Comparison of ENCODE assay signal across 19 cellular contexts in genomic region chr11:33168605-33169240, GRCh38. TPM values are rescaled to one million over a fixed set of nuclear protein-coding genes. Genes with fewer than 3 reads are reported as not detected.
DNase-seq lines count a peak whose midpoint lies in the region; ATAC-seq, FAIRE-seq and TF ChIP-seq lines count a peak whose summit lies in the region.
"Had no signal": no experiment of that assay in that cellular context is flagged by ENCODE, and none has a peak within 500 bp of the region (broad histone marks: within the 10 kb centered on the region; RNA-seq: fewer than 3 reads in every experiment).

No MANE protein-coding gene starts in this region.

- no peak overlapping the region for H3K23ac ChIP-seq in IMR-90 (ENCODE audit: low read depth, low read length)

- peak overlapping the region; percentile 53 for H3K27ac Mint-ChIP-seq in mesothelial cell of epicardium
- H3K27ac Mint-ChIP-seq: activated T-helper 1 cell treated with anti-CD3 and anti-CD28 coated beads, Interleukin-12 subunit alpha, Interleukin-12 subunit beta, Interleukin-2, Interleukin-4 antibody, amounts not matched to agents 30 ng/mL and 10 ng/mL and 1 ng/mL, durations not matched to agents 14 hours and 24 hours and 36 hours; CD8-positive, alpha-beta memory T cell; stimulated activated naive CD8-positive, alpha-beta T cell treated with anti-CD3 and anti-CD28 coated beads, Interleukin-15, Interleukin-2, amounts not matched to agents 100 ng/mL and 50 ng/mL, for 24 hours had no signal

- intact Hi-C loops in IMR-90 (cut with micrococcal nuclease), result no loop called here

- H2BK120ac ChIP-seq in IMR-90 (ENCODE audit: low read depth, low read length), result no peak overlapping the region

- H3K36me3 Mint-ChIP-seq in mesothelial cell of epicardium, result no peaks in the 10 kb centered on the region
- H3K36me3 Mint-ChIP-seq: CD8-positive, alpha-beta memory T cell had no signal

- H3K4me1 ChIP-seq in IMR-90 (ENCODE audit: control insufficient read depth, insufficient read depth, low read length), result peaks cover 9% of the 10 kb centered on the region

- H2AFZ ChIP-seq in IMR-90 (replicated peaks; ENCODE audit: low read length, poor library complexity), result no peak overlapping the region

- peak; percentile 84 for FAIRE-seq in endometrium (lab: Jason Lieb, UNC)

- H3K36me3 ChIP-seq in IMR-90 (ENCODE audit: control insufficient read depth, insufficient read depth, low read length), result no peaks in the 10 kb centered on the region
- H3K36me3 ChIP-seq: cardiac muscle cell, HAP-1, neutrophil, upper lobe of right lung had no signal

- H3K4ac ChIP-seq in IMR-90 (ENCODE audit: low read depth, low read length), result no peak overlapping the region

- no peak for TF ChIP-seq RAD21 in IMR-90 (IDR thresholded peaks at IDR 0.05; ENCODE audit: low read length)

- H3K4me1 Mint-ChIP-seq in mesothelial cell of epicardium, result peaks cover 5% of the 10 kb centered on the region
- H3K4me1 Mint-ChIP-seq: CD8-positive, alpha-beta memory T cell had no signal

- POLR2A ChIA-PET in IMR-90 (lab: Charles Lee; ENCODE audit: unreplicated experiment) (no interaction called here), GM10248 (lab: Yijun Ruan, JAX) (no interaction called here)

- H3K18ac ChIP-seq in IMR-90 (ENCODE audit: low read depth, low read length), result no peak overlapping the region

- H3K27me3 ChIP-seq in IMR-90 (ENCODE audit: control insufficient read depth, insufficient read depth, low read length), result no peaks in the 10 kb centered on the region
- H3K27me3 ChIP-seq: cardiac muscle cell, neutrophil, upper lobe of right lung had no signal

- WGBS in IMR-90 (ENCODE audit: extremely low coverage in 2 of 2, insufficient read length in 1 of 2), 2 experiments, result no CpG with 5 or more reads among the region's 4 CpGs

- peak; percentile 43 for DNase-seq in AG10803 (ENCODE audit: low read depth)
- DNase-seq in IMR-90, result peak; percentile 77
- DNase-seq in mesothelial cell of epicardium (ENCODE audit: low spot score in 2 of 2, unreplicated experiment in 2 of 2), result no peak
- no peak for DNase-seq in cerebellar nuclear complex (lab: John Stamatoyannopoulos, UW)
- no peak for DNase-seq in GM10248 (ENCODE audit: extremely low spot score)
- DNase-seq: ACHN; CD8-positive, alpha-beta memory T cell; NCI-H1092 treated with DMSO at 0.1 percent for 48 hours; NCI-H526 treated with DMSO at 0.1 percent for 48 hours; upper lobe of right lung had no signal

- H3K56ac ChIP-seq in IMR-90 (ENCODE audit: extremely low read depth, insufficient read depth, low read length), result no peak overlapping the region

- peak; percentile 83 for ATAC-seq in IMR-90 (ENCODE audit: low read depth)
- no peak for ATAC-seq in GM21825 (IDR thresholded peaks at IDR 0.05; ENCODE audit: unreplicated experiment)
- ATAC-seq in HG03039 (IDR thresholded peaks at IDR 0.05; ENCODE audit: unreplicated experiment), result no peak
- ATAC-seq: upper lobe of right lung had no signal

- H4K20me1 ChIP-seq in IMR-90 (ENCODE audit: insufficient read depth, low read length), result no peaks in the 10 kb centered on the region

- no TSS peak for BruUV-seq in IMR-90 (replicated peaks; lab: Mats Ljungman, UMichigan)

- H3K4me3 ChIP-seq in AG10803 (ENCODE audit: low read length) (no peak overlapping the region), IMR-90 (ENCODE audit: insufficient read depth, low read depth, low read length) (no peak overlapping the region)
- H3K4me3 ChIP-seq: cardiac muscle cell, HAP-1, upper lobe of right lung had no signal

- H2BK5ac ChIP-seq in IMR-90 (ENCODE audit: low read depth, low read length, poor library complexity, severe bottlenecking), result peak overlapping the region; percentile 77

- H3K27ac ChIP-seq in IMR-90 (ENCODE audit: insufficient read depth, low read length), result no peak overlapping the region; the same call in 1 of the 2 replicates
- H3K27ac ChIP-seq: cardiac muscle cell, KMS-11, neutrophil, upper lobe of right lung had no signal

- no peak for TF ChIP-seq CTCF in AG10803 (conservative IDR thresholded peaks at IDR 0.05; ENCODE audit: low read length)
- TF ChIP-seq CTCF in IMR-90 (conservative IDR thresholded peaks at IDR 0.05; ENCODE audit: low read depth, low read length), result no peak
- no peak for TF ChIP-seq CTCF in mesothelial cell of epicardium (IDR thresholded peaks at IDR 0.05; ENCODE audit: unreplicated experiment)
- TF ChIP-seq CTCF in GM10248 (IDR thresholded peaks at IDR 0.05; ENCODE audit: control extremely low read depth, extremely low read depth, low read depth, missing control alignments), result no peak

- no peak overlapping the region for H2AK9ac ChIP-seq in IMR-90 (replicated peaks; ENCODE audit: low read depth, low read length, poor library complexity)

- H3K9ac ChIP-seq in IMR-90 (ENCODE audit: low read depth, low read length), result no peak overlapping the region
- H3K9ac ChIP-seq: KMS-11 had no signal

- dilution Hi-C loops in IMR-90 (cut with HindIII; ENCODE audit: low sequenced_read_pairs, unreplicated experiment), result no loop called here

- no peak overlapping the region for H3K14ac ChIP-seq in IMR-90 (replicated peaks; ENCODE audit: low read depth, low read length)

- CTCF ChIA-PET in IMR-90 (lab: Yijun Ruan, JAX), result no interaction called here
- CTCF ChIA-PET in GM10248 (lab: Yijun Ruan, JAX), result no interaction called here

- H3K9me3 Mint-ChIP-seq in mesothelial cell of epicardium, result no peaks in the 10 kb centered on the region
- H3K9me3 Mint-ChIP-seq: activated T-helper 1 cell treated with anti-CD3 and anti-CD28 coated beads, Interleukin-12 subunit alpha, Interleukin-12 subunit beta, Interleukin-2, Interleukin-4 antibody, amounts not matched to agents 30 ng/mL and 10 ng/mL and 1 ng/mL, durations not matched to agents 14 hours and 24 hours and 36 hours; CD8-positive, alpha-beta memory T cell; stimulated activated naive CD8-positive, alpha-beta T cell treated with anti-CD3 and anti-CD28 coated beads, Interleukin-15, Interleukin-2, amounts not matched to agents 100 ng/mL and 50 ng/mL, for 24 hours had no signal

- H3K9me3 ChIP-seq in IMR-90 (ENCODE audit: control insufficient read depth, insufficient read depth, low read length), result no peaks in the 10 kb centered on the region
- H3K9me3 ChIP-seq: HAP-1, neutrophil, upper lobe of right lung had no signal

- TF ChIP-seq POLR2A in IMR-90 (IDR thresholded peaks at IDR 0.05; ENCODE audit: low read depth, low read length), result no peak

- no peak overlapping the region for H3K4me2 ChIP-seq in IMR-90 (ENCODE audit: low read depth, low read length)
- H3K4me2 ChIP-seq: KMS-11 had no signal

- peaks cover 6% of the 10 kb centered on the region; the same call in 1 of the 2 replicates for H3K9me1 ChIP-seq in IMR-90 (ENCODE audit: insufficient read depth, low read length)

- no peak overlapping the region for H3K4me3 Mint-ChIP-seq in mesothelial cell of epicardium
- H3K4me3 Mint-ChIP-seq: activated T-helper 1 cell treated with anti-CD3 and anti-CD28 coated beads, Interleukin-12 subunit alpha, Interleukin-12 subunit beta, Interleukin-2, Interleukin-4 antibody, amounts not matched to agents 30 ng/mL and 10 ng/mL and 1 ng/mL, durations not matched to agents 14 hours and 24 hours and 36 hours; CD8-positive, alpha-beta memory T cell; stimulated activated naive CD8-positive, alpha-beta T cell treated with anti-CD3 and anti-CD28 coated beads, Interleukin-15, Interleukin-2, amounts not matched to agents 100 ng/mL and 50 ng/mL, for 24 hours had no signal

- no peak overlapping the region for H4K8ac ChIP-seq in IMR-90 (ENCODE audit: low read depth in 2 of 2, low read length in 2 of 2)

- in situ Hi-C loops in IMR-90 (cut with MboI; ENCODE audit: low sequenced_read_pairs), result loop anchor here (5.0 kb wide), 1 partner anchor 159 kb away; no protein-coding TSS in a partner anchor

- H2BK15ac ChIP-seq in IMR-90 (ENCODE audit: low read depth, low read length), result no peak overlapping the region

- H2AK5ac ChIP-seq in IMR-90 (ENCODE audit: low read depth, low read length), result no peak overlapping the region

- H2BK20ac ChIP-seq in IMR-90 (ENCODE audit: low read depth, low read length), result no peak overlapping the region

- no peak overlapping the region for H4K5ac ChIP-seq in IMR-90 (ENCODE audit: low read depth, low read length)

- H4K91ac ChIP-seq in IMR-90 (ENCODE audit: insufficient read depth, low read depth, low read length), result no peak overlapping the region

- H3K27me3 Mint-ChIP-seq in mesothelial cell of epicardium (ENCODE audit: low read depth), result no peaks in the 10 kb centered on the region
- H3K27me3 Mint-ChIP-seq: CD8-positive, alpha-beta memory T cell; stimulated activated naive CD8-positive, alpha-beta T cell treated with anti-CD3 and anti-CD28 coated beads, Interleukin-15, Interleukin-2, amounts not matched to agents 100 ng/mL and 50 ng/mL, for 24 hours had no signal

- peaks cover 4 to 6% of the 10 kb centered on the region in 2 experiments; a peak in 3 of 4 replicates for H3K79me1 ChIP-seq in IMR-90 (ENCODE audit: low read depth in 1 of 2, low read length in 2 of 2)

TF ChIP-seq in IMR-90, 13 proteins besides CTCF, POLR2A, EP300 and RAD21:
- no peak for TF ChIP-seq CEBPB (IDR thresholded peaks at IDR 0.05; ENCODE audit: low read depth, low read length)
- no peak for TF ChIP-seq ELK1 (IDR thresholded peaks at IDR 0.05; ENCODE audit: borderline replicate concordance, low read depth, low read length)

RNA-seq across cellular contexts. Expression of gene CSTF3, which starts 7.4 kb away (rescaled TPM):
- total RNA-seq in IMR-90 (2012; rRNA removed) (14.5 and 31.4 TPM in 2 replicates), mesothelial cell of epicardium (48.7 to 52.1 TPM (median 50.3 TPM) in 3 replicates)
- polyA plus RNA-seq in IMR-90 (2012; rRNA removed), result 18.0 and 23.4 TPM in 2 replicates
- 3.8 and 8.9 TPM in 2 replicates for polyA plus RNA-seq in IMR-90 (2012; cell fraction: cytosol; rRNA removed)
- polyA plus RNA-seq in IMR-90 (2012; cell fraction: nucleus; rRNA removed; ENCODE audit: low replicate concordance), result 5.1 and 40.1 TPM in 2 replicates

Comparison
In these comparisons a context has a peak if more than half of its experiments do, and no peak if none do; other contexts are left out.
1. DNase-seq: peak in AG10803 (single experiment) and IMR-90 (single experiment); none in mesothelial cell of epicardium (0 of 2), cerebellar nuclear complex (0 of 2) and GM10248 (single experiment).